Comparison of ENCODE assay signal across 33 cellular contexts in the genomic region with DNA sequence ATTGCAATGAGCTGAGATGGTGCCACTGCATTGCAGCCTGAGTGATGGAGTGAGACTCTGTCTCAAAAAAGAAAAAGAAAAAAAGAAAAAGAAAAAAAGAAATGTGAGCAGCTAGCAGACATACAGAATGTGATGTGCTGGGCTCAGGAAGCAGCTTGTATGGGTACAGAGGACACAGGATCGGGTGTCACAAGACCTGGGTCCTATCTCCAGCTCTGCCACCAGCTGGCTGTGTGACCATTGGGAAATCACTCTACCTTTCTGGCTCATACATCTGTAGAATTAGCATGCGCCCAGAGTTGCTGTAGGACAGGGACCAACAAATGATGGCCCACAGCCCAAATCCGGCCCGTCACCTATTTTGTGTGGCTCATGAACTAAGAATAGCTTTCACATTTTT. TPM values are rescaled to one million over a fixed set of nuclear protein-coding genes. Genes with fewer than 3 reads are reported as not detected.
"Had no signal": no experiment of that assay in that cellular context is flagged by ENCODE, and none has a peak within 500 bp of the region (broad histone marks: within the 10 kb centered on the region; RNA-seq: fewer than 3 reads in every experiment).

No MANE protein-coding gene starts in this region.

- H3K36me3 ChIP-seq: colonic mucosa, esophagus squamous epithelium, heart right ventricle, lower lobe of right lung, ovary, tibial artery had no signal

- DNase-seq: colonic mucosa; effector memory CD4-positive, alpha-beta T cell; esophagus squamous epithelium; foreskin melanocyte; glutamatergic neuron; heart right ventricle; hippocampal formation; left ventricle myocardium superior; lower lobe of right lung; naive thymus-derived CD8-positive, alpha-beta T cell; occipital lobe; ovary; retina; stimulated activated CD4-positive, alpha-beta T cell treated with anti-CD3 and anti-CD28 coated beads, Interleukin-2, amount 100 ng/mL, for 24 hours; stimulated activated CD4-positive, alpha-beta T cell treated with anti-CD3 and anti-CD28 coated beads, Interleukin-4, amount 100 ng/mL, for 24 hours; stimulated activated naive CD4-positive, alpha-beta T cell treated with Interleukin-2 at 50 U/mL for 16 hours; stomach; testis; tibial artery had no signal

- H3K4me3 ChIP-seq: colonic mucosa, esophagus squamous epithelium, heart right ventricle, lower lobe of right lung, ovary, stomach, testis, tibial artery had no signal

- ATAC-seq: heart right ventricle; left ventricle myocardium superior; lower lobe of right lung; naive thymus-derived CD8-positive, alpha-beta T cell; sciatic nerve; stimulated activated effector memory CD8-positive, alpha-beta T cell treated with anti-CD3 and anti-CD28 coated beads, Interleukin-12 subunit alpha, Interleukin-12 subunit beta, amount 100 ng/mL, for 72 hours had no signal

- H3K9me3 ChIP-seq: colonic mucosa, esophagus squamous epithelium, heart right ventricle, lower lobe of right lung, ovary, stomach, testis, tibial artery had no signal

- H3K27me3 ChIP-seq: colonic mucosa, ovary, testis had no signal

- FAIRE-seq: endothelial cell of umbilical vein, islet of Langerhans had no signal

- H3K27ac ChIP-seq: colonic mucosa, heart right ventricle, lower lobe of right lung, ovary, stomach, testis, tibial artery had no signal

RNA-seq across cellular contexts. Expression of a gene that starts 3.3 kb away (rescaled TPM):
- total RNA-seq: cerebellum; endothelial cell of umbilical vein; epithelial cell of proximal tubule; heart right ventricle; kidney epithelial cell; left ventricle myocardium superior; lower lobe of right lung; myocyte; naive thymus-derived CD8-positive, alpha-beta T cell; occipital lobe; ovary; pulmonary artery endothelial cell; skeletal muscle tissue; subcutaneous adipose tissue; urinary bladder had no signal
- polyA plus RNA-seq: endothelial cell of umbilical vein; heart right ventricle; naive thymus-derived CD8-positive, alpha-beta T cell; neural cell; urinary bladder had no signal

RNA-seq across cellular contexts. Expression of a gene that starts 3.8 kb away (rescaled TPM):
- total RNA-seq: endothelial cell of umbilical vein; naive thymus-derived CD8-positive, alpha-beta T cell; pulmonary artery endothelial cell had no signal
- polyA plus RNA-seq: endothelial cell of umbilical vein had no signal

RNA-seq across cellular contexts. Expression of a gene that starts 50.5 kb away (rescaled TPM):
- total RNA-seq: cerebellum; colonic mucosa; endothelial cell of umbilical vein; heart right ventricle; left ventricle myocardium superior; lower lobe of right lung; mesenteric fat pad; myocyte; naive thymus-derived CD8-positive, alpha-beta T cell; occipital lobe; pulmonary artery endothelial cell; sciatic nerve; skeletal muscle tissue; subcutaneous adipose tissue; testis had no signal
- polyA plus RNA-seq: endothelial cell of umbilical vein; heart right ventricle; naive thymus-derived CD8-positive, alpha-beta T cell; neural cell; stomach had no signal
